15 cellular contexts compared by ENCODE assay signal in genomic region chr10:88227342-88228018, GRCh38.
A peak's percentile ranks its signal among the peaks of the same experiment; 100 is the strongest.
DNase-seq lines count a peak whose midpoint lies in the region; ATAC-seq and TF ChIP-seq lines count a peak whose summit lies in the region.
"Had no signal": no experiment of that assay in that cellular context is flagged by ENCODE, and none has a peak within 500 bp of the region (broad histone marks: within the 10 kb centered on the region; RNA-seq: fewer than 3 reads in every experiment).

No MANE protein-coding gene starts in this region.

- no peak overlapping the region for H2AFZ ChIP-seq in hepatocyte

- intact Hi-C loops in stomach (cut with DNase I; ENCODE audit: low total_unique reads) = no loop called here

- H3K79me2 ChIP-seq in hepatocyte = no peaks in the 10 kb centered on the region

- TF ChIP-seq EP300 in stomach (IDR thresholded peaks at IDR 0.05) = no peak

- ATAC-seq in GM21381 (IDR thresholded peaks at IDR 0.05; ENCODE audit: unreplicated experiment) = no peak
- ATAC-seq: activated CD8-positive, alpha-beta T cell treated with anti-CD3 and anti-CD28 coated beads, Interleukin-2, amount 10 ng/mL, durations not matched to agents 7 days and 5 days; T-cell had no signal

- no peak overlapping the region for H3K4me2 ChIP-seq in hepatocyte

- H3K4me3 ChIP-seq in MG63 = no peak overlapping the region
- H3K4me3 ChIP-seq in cardiac fibroblast (replicated peaks in 1 of 2; ENCODE audit: low read depth in 2 of 2, low read length in 2 of 2) = no peak overlapping the region
- H3K4me3 ChIP-seq in stomach = no peak overlapping the region
- no peak overlapping the region for H3K4me3 ChIP-seq in hepatocyte
- H3K4me3 ChIP-seq: HAP-1, suprapubic skin had no signal

- no peaks in the 10 kb centered on the region for H4K20me1 ChIP-seq in hepatocyte (ENCODE audit: insufficient read depth, poor library complexity, severe bottlenecking)

- 67 to 86% (median 84%) methylated on average over 8 of the region's 8 CpGs for WGBS in stomach, 5 donors
- 79% methylated on average over 8 of the region's 8 CpGs for WGBS in hepatocyte (ENCODE audit: low lambda C conversion rate, missing lambda C conversion rate)

- no peaks in the 10 kb centered on the region for H3K27me3 ChIP-seq in MG63
- H3K27me3 ChIP-seq in stomach = no peaks in the 10 kb centered on the region
- H3K27me3 ChIP-seq in hepatocyte = peaks cover 3% of the 10 kb centered on the region
- H3K27me3 ChIP-seq: suprapubic skin had no signal

- TF ChIP-seq CTCF in cardiac fibroblast (IDR thresholded peaks at IDR 0.05; ENCODE audit: low read depth, low read length) (no peak), stomach (IDR thresholded peaks at IDR 0.05) (no peak), hepatocyte (IDR thresholded peaks at IDR 0.05; ENCODE audit: poor library complexity) (no peak)

- peak overlapping the region in 2 of 5 donors; percentile 10 to 23 for H3K27ac ChIP-seq in stomach
- H3K27ac ChIP-seq in hepatocyte = no peak overlapping the region
- H3K27ac ChIP-seq: suprapubic skin had no signal

- TF ChIP-seq POLR2A in stomach (IDR thresholded peaks at IDR 0.05) = no peak

- H3K9me3 ChIP-seq in MG63 (no peaks in the 10 kb centered on the region), stomach (no peaks in the 10 kb centered on the region), hepatocyte (ENCODE audit: low read depth) (no peaks in the 10 kb centered on the region)
- H3K9me3 ChIP-seq: HAP-1, suprapubic skin had no signal

- no peaks in the 10 kb centered on the region for H3K9me2 ChIP-seq in hepatocyte (replicated peaks; ENCODE audit: insufficient read depth)

- peaks cover 0 to 16% (median 4%) of the 10 kb centered on the region in 4 donors for H3K4me1 ChIP-seq in stomach
- H3K4me1 ChIP-seq in hepatocyte (ENCODE audit: insufficient read depth) = peaks cover 24% of the 10 kb centered on the region
- H3K4me1 ChIP-seq: HAP-1 had no signal

- DNase-seq in MG63 (peak; percentile 9), cardiac fibroblast (ENCODE audit: low read depth in 2 of 2) (peak; percentile 86), iris pigment epithelial cell (ENCODE audit: low read depth) (peak; percentile 81), stomach (peak; percentile 32), hepatocyte (ENCODE audit: low spot score) (no peak), NCI-H446 treated with DMSO at 0.1 percent for 48 hours (lab: John Stamatoyannopoulos, UW) (no peak)
- no peak for DNase-seq in stimulated activated CD4-positive, alpha-beta T cell treated with anti-CD3 and anti-CD28 coated beads, Interleukin-12 subunit alpha, Interleukin-12 subunit beta, amount 100 ng/mL, for 4 hours
- DNase-seq: activated CD8-positive, alpha-beta T cell treated with anti-CD3 and anti-CD28 coated beads, Interleukin-2, amount 10 ng/mL, durations not matched to agents 7 days and 5 days; CD4-positive, alpha-beta memory T cell; effector memory CD4-positive, alpha-beta T cell; stimulated activated CD4-positive, alpha-beta T cell treated with anti-CD3 and anti-CD28 coated beads, Interleukin-4, amount 100 ng/mL, for 4 hours; T-cell had no signal

- H3K36me3 ChIP-seq in MG63 (no peaks in the 10 kb centered on the region), stomach (no peaks in the 10 kb centered on the region), hepatocyte (replicated peaks; ENCODE audit: insufficient read depth, low read depth) (no peaks in the 10 kb centered on the region)
- H3K36me3 ChIP-seq: HAP-1, suprapubic skin had no signal

Comparison
In these comparisons a context has a peak if more than half of its experiments do, and no peak if none do; other contexts are left out.
1. DNase-seq: peak in MG63 (single experiment), cardiac fibroblast (2 of 2), iris pigment epithelial cell (single experiment) and stomach (single experiment); none in stimulated activated CD4-positive, alpha-beta T cell treated with anti-CD3 and anti-CD28 coated beads, Interleukin-12 subunit alpha, Interleukin-12 subunit beta, amount 100 ng/mL, for 4 hours (single experiment), hepatocyte (single experiment) and NCI-H446 treated with DMSO at 0.1 percent for 48 hours (single experiment).